Comparison of ENCODE assay signal across 11 cellular contexts in the genomic region with DNA sequence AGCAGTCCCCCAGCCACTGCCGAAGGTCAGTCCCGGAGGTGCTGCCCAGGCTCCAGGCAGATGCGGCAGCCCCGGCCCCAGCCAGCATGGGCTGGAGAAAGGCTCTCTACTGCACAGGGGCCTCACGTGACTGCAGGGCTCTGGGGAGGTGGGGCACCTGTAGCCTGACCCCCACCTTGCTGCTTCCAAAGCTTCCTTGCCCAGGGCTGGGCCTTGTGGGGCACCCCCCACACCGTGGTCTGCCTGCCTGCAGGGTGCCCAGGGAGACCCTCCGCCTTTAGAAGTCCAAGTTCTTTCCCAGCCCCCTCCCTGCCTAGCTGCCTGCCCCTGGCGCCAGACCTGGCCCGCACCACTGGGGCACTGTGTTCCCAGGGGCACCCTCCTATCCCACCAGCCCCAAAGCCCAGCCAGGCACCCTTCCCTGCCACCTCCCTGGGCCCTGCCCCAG. TPM values are rescaled to one million over a fixed set of nuclear protein-coding genes. Genes with fewer than 3 reads are reported as not detected.
DNase-seq lines count a peak whose midpoint lies in the region; ATAC-seq and TF ChIP-seq lines count a peak whose summit lies in the region.
"Had no signal": no experiment of that assay in that cellular context is flagged by ENCODE, and none has a peak within 500 bp of the region (broad histone marks: within the 10 kb centered on the region; RNA-seq: fewer than 3 reads in every experiment).

No MANE protein-coding gene starts in this region.

- intact Hi-C loops in gastrocnemius medialis (cut with DNase I; ENCODE audit: low total_unique reads) (loop anchor here (1.0 to 10.0 kb wide), 3 partner anchors 43 to 157 kb away; a partner anchor contains a TSS), aorta (cut with DNase I) (loop anchor here (1.0 to 10.0 kb wide), 2 partner anchors 43 to 115 kb away; a partner anchor contains a TSS)

- no peak for TF ChIP-seq CTCF in RWPE1 (conservative IDR thresholded peaks at IDR 0.05; ENCODE audit: low read depth)
- TF ChIP-seq CTCF in gastrocnemius medialis (IDR thresholded peaks at IDR 0.05 in 4 of 5, conservative IDR thresholded peaks at IDR 0.05 in 1 of 5): no peak

- H3K27me3 ChIP-seq in gastrocnemius medialis: no peaks in the 10 kb centered on the region
- no peaks in the 10 kb centered on the region for H3K27me3 ChIP-seq in H7 (ENCODE audit: control insufficient read depth, insufficient read depth, low read length)
- no peaks in the 10 kb centered on the region for H3K27me3 ChIP-seq in aorta (ENCODE audit: control insufficient read depth in 1 of 2, insufficient read depth in 2 of 2, low read length in 1 of 2)
- H3K27me3 ChIP-seq: SJCRH30, testis had no signal

- in situ Hi-C loops in gastrocnemius medialis (cut with MboI; ENCODE audit: low sequenced_read_pairs in 4 of 4): loop anchor here in 3 of 4 donors (5.0 kb wide), 1 partner anchor 42 kb away; no protein-coding TSS in a partner anchor

- H3K4me1 ChIP-seq in gastrocnemius medialis (peaks cover 0 to 6% of the 10 kb centered on the region in 2 donors), aorta (ENCODE audit: control insufficient read depth in 1 of 2, insufficient read depth in 2 of 2, low read length in 2 of 2) (no peaks in the 10 kb centered on the region)
- H3K4me1 ChIP-seq: testis had no signal

- H3K36me3 ChIP-seq in gastrocnemius medialis (peaks cover 0 to 20% of the 10 kb centered on the region in 2 donors), H7 (replicated peaks; ENCODE audit: control insufficient read depth, insufficient read depth, low read length) (peaks cover 10% of the 10 kb centered on the region), aorta (ENCODE audit: control insufficient read depth in 1 of 2, insufficient read depth in 2 of 2, low read length in 1 of 2) (peaks cover 0 to 5% of the 10 kb centered on the region in 2 donors)

- H3K4me3 ChIP-seq in gastrocnemius medialis (no peak overlapping the region), H7 (ENCODE audit: insufficient read depth, low read depth, low read length) (no peak overlapping the region), aorta (ENCODE audit: low read length in 2 of 2) (no peak overlapping the region)
- H3K4me3 ChIP-seq: SJCRH30, testis had no signal

- H3K9me3 ChIP-seq in gastrocnemius medialis (no peaks in the 10 kb centered on the region), aorta (ENCODE audit: control insufficient read depth, low read length) (no peaks in the 10 kb centered on the region)
- H3K9me3 ChIP-seq: SJCRH30, testis had no signal

- no peak for TF ChIP-seq POLR2A in gastrocnemius medialis (IDR thresholded peaks at IDR 0.05)

- CTCF ChIA-PET in RWPE1 (lab: Yijun Ruan, JAX): interaction anchor here (0.7 to 2.0 kb wide), 3 partner anchors 43 to 240 kb away, joined by 3 to 6 read pairs (median 4); no protein-coding TSS in a partner anchor

- H3K27ac ChIP-seq in RWPE1 (peak overlapping the region; percentile 42), gastrocnemius medialis (peak overlapping the region in 3 of 4 donors; percentile 8 to 64 (median 64)), aorta (ENCODE audit: low read depth in 1 of 2, low read length in 2 of 2) (no peak overlapping the region)
- H3K27ac ChIP-seq: SJCRH30, testis had no signal

- WGBS in aorta, 2 donors: 64 to 66% methylated on average over 8 to 9 of the region's 9 CpGs

- POLR2A ChIA-PET in RWPE1 (lab: Yijun Ruan, JAX; ENCODE audit: low non-redundant PET): no interaction called here

- DNase-seq in RWPE1 (ENCODE audit: low spot score) (no peak), gastrocnemius medialis (no peak), DMS53 (lab: John Stamatoyannopoulos, UW) (no peak), H7 (no peak), aorta (no peak)
- DNase-seq: amniotic stem cell, KG1, NCI-H2081 treated with DMSO at 0.1 percent for 48 hours had no signal

- ATAC-seq in esophagus mucosa: peak; percentile 0
- peak; percentile 10 to 22 for ATAC-seq in gastrocnemius medialis
- no peak for ATAC-seq in aorta (ENCODE audit: low FRiP score)

RNA-seq across cellular contexts. Expression of a gene that starts 28.4 kb away (rescaled TPM):
- total RNA-seq in esophagus mucosa (11.7 TPM), gastrocnemius medialis (10 to 100 TPM in 3 of 4 donors, 1 to 10 TPM in 1; 9.0 to 18.0 (median 14.4) TPM), aorta (10 to 100 TPM; 21.0 to 29.5 TPM)
- 3.3 and 5.0 TPM in 2 replicates for total RNA-seq in H7 (2014; rRNA removed; shearing (Covaris generic))
- polyA plus RNA-seq in aorta: 10 to 100 TPM; 13.3 to 59.0 TPM

RNA-seq across cellular contexts. Expression of a gene that starts 28.5 kb away (rescaled TPM):
- total RNA-seq in esophagus mucosa (146 TPM), gastrocnemius medialis (100 to 1,000 TPM; 154 to 255 (median 223) TPM), aorta (100 to 1,000 TPM; 101 to 111 TPM)
- total RNA-seq in H7 (2014; rRNA removed; shearing (Covaris generic)): 1.4 and 1.7 TPM in 2 replicates
- polyA plus RNA-seq in aorta: 100 to 1,000 TPM in 1 of 2 donors, 10 to 100 TPM in 1; 96.7 to 176 TPM

RNA-seq across cellular contexts. Expression of a gene that starts 46.6 kb away (rescaled TPM):
- total RNA-seq in esophagus mucosa (3.1 TPM), gastrocnemius medialis (10 to 100 TPM in 3 of 4 donors, 1 to 10 TPM in 1; 6.9 to 19.6 (median 18.0) TPM), aorta (10 to 100 TPM; 59.7 to 64.4 TPM)
- 35.8 and 40.8 TPM in 2 replicates for total RNA-seq in H7 (2014; rRNA removed; shearing (Covaris generic))
- polyA plus RNA-seq in aorta: 100 to 1,000 TPM in 1 of 2 donors, 10 to 100 TPM in 1; 15.4 to 102 TPM

RNA-seq across cellular contexts. Expression of a gene that starts 50.9 kb away (rescaled TPM):
- total RNA-seq in esophagus mucosa (10.6 TPM), gastrocnemius medialis (100 to 1,000 TPM in 1 of 4 donors, 10 to 100 TPM in 3; 43.0 to 115 (median 52.5) TPM), aorta (10 to 100 TPM; 35.2 to 45.3 TPM)
- 11.3 and 15.7 TPM in 2 replicates for total RNA-seq in H7 (2014; rRNA removed; shearing (Covaris generic))
- polyA plus RNA-seq in aorta: 10 to 100 TPM; 24.8 to 38.0 TPM

Comparison
In these comparisons a context has a peak if more than half of its experiments do, and no peak if none do; other contexts are left out.
1. H3K27ac ChIP-seq: peak in RWPE1 (single experiment) and gastrocnemius medialis (3 of 4); none in aorta (0 of 2).
2. RNA of a gene that starts 28.5 kb away (total RNA-seq): 154 to 255 TPM in gastrocnemius medialis, 146 TPM in esophagus mucosa (single experiment) and 101 to 111 TPM in aorta; 1.4 to 1.7 TPM in H7; every median in the first group is over 10 times any median in the second.